Comparison of ENCODE assay signal across 8 cellular contexts in the genomic region with DNA sequence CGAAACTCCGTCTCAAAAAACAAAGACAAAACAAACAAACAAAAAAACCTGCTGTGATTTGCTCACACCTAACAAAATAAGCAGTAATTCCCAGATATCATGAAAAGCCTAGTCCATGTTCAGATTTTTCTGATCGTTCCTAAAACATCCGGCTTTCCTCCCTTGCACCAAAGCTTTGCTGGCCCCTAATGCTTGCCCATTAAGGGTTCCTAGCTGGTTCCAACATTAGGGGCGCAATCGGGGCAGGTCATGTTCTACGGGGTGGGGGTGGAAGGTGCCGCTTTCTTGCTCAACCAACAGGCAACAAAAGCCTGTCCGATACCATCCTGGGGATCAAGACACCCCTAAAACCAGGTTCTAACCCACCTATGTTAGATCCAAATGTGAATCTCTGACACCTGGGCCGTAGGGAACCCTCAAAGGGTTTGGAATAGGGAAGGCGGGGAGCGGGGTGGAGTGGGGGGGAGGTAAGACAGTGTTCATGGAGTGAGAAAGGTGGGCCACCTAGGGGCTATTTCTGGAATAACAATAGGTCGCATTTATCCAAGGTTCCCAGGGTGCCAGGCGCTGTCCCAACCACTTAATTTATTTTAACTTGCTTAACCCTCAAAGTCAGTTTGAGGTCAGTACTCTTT. TPM values are rescaled to one million over a fixed set of nuclear protein-coding genes. Genes with fewer than 3 reads are reported as not detected.
DNase-seq lines count a peak whose midpoint lies in the region; ATAC-seq and TF ChIP-seq lines count a peak whose summit lies in the region.

No MANE protein-coding gene starts in this region.

- no peak overlapping the region for H3K4me3 ChIP-seq in BE2C (ENCODE audit: low read depth, low read length)
- no peak overlapping the region for H3K4me3 ChIP-seq in fibroblast of pulmonary artery (replicated peaks; ENCODE audit: low read depth, low read length)
- no peak overlapping the region for H3K4me3 ChIP-seq in upper lobe of right lung

- H3K36me3 Mint-ChIP-seq in natural killer cell = no peaks in the 10 kb centered on the region

- H3K4me3 Mint-ChIP-seq in natural killer cell = no peak overlapping the region

- ATAC-seq in natural killer cell (peak in 2 of 3 donors; percentile 82 to 84), upper lobe of right lung (peak; percentile 95), HG03095 (IDR thresholded peaks at IDR 0.05; ENCODE audit: unreplicated experiment) (no peak)

- peaks cover 17% of the 10 kb centered on the region in 2 donors for H3K4me1 Mint-ChIP-seq in natural killer cell

- no peaks in the 10 kb centered on the region for H3K9me3 Mint-ChIP-seq in natural killer cell

- H3K27ac ChIP-seq in upper lobe of right lung = no peak overlapping the region

- H3K27me3 Mint-ChIP-seq in natural killer cell (ENCODE audit: low read depth in 2 of 2) = peaks cover 0 to 3% of the 10 kb centered on the region in 2 donors

- TF ChIP-seq CTCF in BE2C (IDR thresholded peaks at IDR 0.05; ENCODE audit: low read depth, low read length) (peak; percentile 60), fibroblast of pulmonary artery (IDR thresholded peaks at IDR 0.05; ENCODE audit: low read length, missing control alignments) (peak; percentile 65), natural killer cell (IDR thresholded peaks at IDR 0.05) (peak; percentile 61), upper lobe of right lung (IDR thresholded peaks at IDR 0.05) (peak; percentile 60)

- H3K36me3 ChIP-seq in BE2C (no peaks in the 10 kb centered on the region), upper lobe of right lung (no peaks in the 10 kb centered on the region)

- H3K4me1 ChIP-seq in BE2C (peaks cover 5% of the 10 kb centered on the region; the same call in 1 of the 2 replicates), upper lobe of right lung (peaks cover 4% of the 10 kb centered on the region)

- H3K27me3 ChIP-seq in BE2C = no peaks in the 10 kb centered on the region
- peaks cover 11% of the 10 kb centered on the region for H3K27me3 ChIP-seq in upper lobe of right lung

- H3K27ac Mint-ChIP-seq in natural killer cell = no peak overlapping the region

- H3K9me3 ChIP-seq in BE2C = no peaks in the 10 kb centered on the region
- no peaks in the 10 kb centered on the region for H3K9me3 ChIP-seq in upper lobe of right lung

- intact Hi-C loops in natural killer cell (cut with micrococcal nuclease) = loop anchor here (1.0 kb wide), 1 partner anchor 23 kb away; no protein-coding TSS in a partner anchor
- intact Hi-C loops in upper lobe of right lung (cut with DNase I) = no loop called here

- DNase-seq in BE2C = peak; percentile 62
- DNase-seq in HCEC 1CT = peak; percentile 59
- peak; percentile 81 for DNase-seq in NCI-H526 treated with DMSO at 0.1 percent for 48 hours (lab: John Stamatoyannopoulos, UW)
- peak; percentile 29 for DNase-seq in activated T-cell treated with anti-CD3 and anti-CD28 coated beads for 4 hours
- DNase-seq in fibroblast of pulmonary artery (ENCODE audit: low read depth) = peak; percentile 66
- DNase-seq in natural killer cell = no peak
- peak; percentile 72 for DNase-seq in upper lobe of right lung

RNA-seq across cellular contexts. Expression of gene FXYD3, which starts 25.3 kb away (rescaled TPM):
- not detected for polyA plus RNA-seq in BE2C (2012; ENCODE audit: insufficient read depth, insufficient read length, low read depth)
- total RNA-seq in natural killer cell = not detected
- 145 TPM for total RNA-seq in upper lobe of right lung

RNA-seq across cellular contexts. Expression of gene LGI4, which starts 44.6 kb away (rescaled TPM):
- polyA plus RNA-seq in BE2C (2012; ENCODE audit: insufficient read depth, insufficient read length, low read depth) = 0.63 TPM
- total RNA-seq in natural killer cell (under 1 TPM in 2 of 3 donors, not detected in 1; 0.49 to 0.72 TPM), upper lobe of right lung (6.7 TPM)

RNA-seq across cellular contexts. Expression of gene FXYD1, which starts 48.3 kb away (rescaled TPM):
- not detected for polyA plus RNA-seq in BE2C (2012; ENCODE audit: insufficient read depth, insufficient read length, low read depth)
- total RNA-seq in natural killer cell (not detected), upper lobe of right lung (67.6 TPM)

RNA-seq across cellular contexts. Expression of gene HPN, which starts 48.8 kb away (rescaled TPM):
- not detected for polyA plus RNA-seq in BE2C (2012; ENCODE audit: insufficient read depth, insufficient read length, low read depth)
- total RNA-seq in natural killer cell (not detected), upper lobe of right lung (36.4 TPM)

RNA-seq across cellular contexts. Expression of gene FXYD7, which starts 52.8 kb away (rescaled TPM):
- not detected for polyA plus RNA-seq in BE2C (2012; ENCODE audit: insufficient read depth, insufficient read length, low read depth)
- total RNA-seq in natural killer cell (1 to 10 TPM; 4.0 to 5.4 (median 4.9) TPM), upper lobe of right lung (0.61 TPM)

Comparison
In these comparisons a context has a peak if more than half of its experiments do, and no peak if none do; other contexts are left out.
1. RNA of gene FXYD3, which starts 25.3 kb away (total RNA-seq): 145 TPM in upper lobe of right lung (single experiment); not detected in natural killer cell; every median in the first group is over 100 times any median in the second.
2. RNA of gene FXYD1, which starts 48.3 kb away (total RNA-seq): 67.6 TPM in upper lobe of right lung (single experiment); not detected in natural killer cell; every median in the first group is over 10 times any median in the second.
3. Peak in every context shown above with its lines, with median percentiles within 50 percentile points of each other: CTCF ChIP-seq.